In genomic region chr11:12986194-12986898, GRCh38 we compare ENCODE assay signal across 21 cellular contexts. TPM values are rescaled to one million over a fixed set of nuclear protein-coding genes. Genes with fewer than 3 reads are reported as not detected.
"Had no signal": no experiment of that assay in that cellular context is flagged by ENCODE, and none has a peak within 500 bp of the region (broad histone marks: within the 10 kb centered on the region; RNA-seq: fewer than 3 reads in every experiment).

No MANE protein-coding gene starts in this region.

- H3K27me3 ChIP-seq: left lung, neural progenitor cell, ovary, right atrium auricular region, sigmoid colon, suprapubic skin, thyroid gland had no signal

- H3K9ac ChIP-seq: neural progenitor cell had no signal

- DNase-seq: effector memory CD8-positive, alpha-beta T cell; foreskin fibroblast; glutamatergic neuron; islet precursor cell; left lung; lower lobe of right lung; nucleus accumbens; ovary; sigmoid colon; stimulated activated CD4-positive, alpha-beta T cell treated with anti-CD3 and anti-CD28 coated beads, Interleukin-12 subunit alpha, Interleukin-12 subunit beta, amount 100 ng/mL, for 4 hours; stimulated activated CD4-positive, alpha-beta T cell treated with anti-CD3 and anti-CD28 coated beads, Interleukin-2, amount 100 ng/mL, for 48 hours; stimulated activated naive CD4-positive, alpha-beta T cell treated with Interleukin-2 at 50 U/mL for 16 hours; thyroid gland had no signal

- H3K4me1 ChIP-seq: esophagus muscularis mucosa, gastroesophageal sphincter, left lung, lower lobe of right lung, right atrium auricular region, sigmoid colon, suprapubic skin had no signal

- H3K4me3 ChIP-seq: esophagus muscularis mucosa, gastroesophageal sphincter, left lung, lower lobe of right lung, neural progenitor cell, ovary, right atrium auricular region, sigmoid colon, skin epidermis, suprapubic skin, thyroid gland had no signal

- H3K9me3 ChIP-seq: esophagus muscularis mucosa, gastroesophageal sphincter, left lung, lower lobe of right lung, ovary, right atrium auricular region, sigmoid colon, suprapubic skin, thyroid gland had no signal

- H2AFZ ChIP-seq: neural progenitor cell had no signal

- ATAC-seq: effector memory CD8-positive, alpha-beta T cell; gastroesophageal sphincter; left lung; lower lobe of right lung; natural killer cell treated with Interleukin-12 subunit alpha and Interleukin-12 subunit beta and Interleukin-15 and Interleukin-18, amount 100 ng/mL, for 72 hours had no signal

- H3K4me2 ChIP-seq: neural progenitor cell had no signal

- H3K27ac ChIP-seq: epithelial cell of prostate, esophagus muscularis mucosa, gastroesophageal sphincter, left lung, lower lobe of right lung, neural progenitor cell, ovary, right atrium auricular region, sigmoid colon, skin epidermis, suprapubic skin, thyroid gland had no signal

- H3K36me3 ChIP-seq: esophagus muscularis mucosa, gastroesophageal sphincter, left lung, lower lobe of right lung, neural progenitor cell, ovary, right atrium auricular region, sigmoid colon, suprapubic skin, thyroid gland had no signal

RNA-seq across cellular contexts. Expression of gene RASSF10, which starts 22.8 kb away (rescaled TPM):
- total RNA-seq: natural killer cell treated with Interleukin-12 subunit alpha and Interleukin-12 subunit beta and Interleukin-15 and Interleukin-18, amount 100 ng/mL, for 72 hours had no signal
